In genomic region chr10:99732033-99732912, GRCh38 we compare ENCODE assay signal across 8 cellular contexts. TPM values are rescaled to one million over a fixed set of nuclear protein-coding genes. Genes with fewer than 3 reads are reported as not detected.
DNase-seq lines count a peak whose midpoint lies in the region; ATAC-seq and TF ChIP-seq lines count a peak whose summit lies in the region.

COX15 (minus strand) TSS chr10:99732127; CDS start chr10:99732049, 78 bp downstream.
A gene with protein sequence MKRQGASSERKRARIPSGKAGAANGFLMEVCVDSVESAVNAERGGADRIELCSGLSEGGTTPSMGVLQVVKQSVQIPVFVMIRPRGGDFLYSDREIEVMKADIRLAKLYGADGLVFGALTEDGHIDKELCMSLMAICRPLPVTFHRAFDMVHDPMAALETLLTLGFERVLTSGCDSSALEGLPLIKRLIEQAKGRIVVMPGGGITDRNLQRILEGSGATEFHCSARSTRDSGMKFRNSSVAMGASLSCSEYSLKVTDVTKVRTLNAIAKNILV (plus strand): TSS chr10:99732234. CDS start chr10:99732349, 115 bp downstream.

- DNase-seq in Ammon's horn (ENCODE audit: low spot score) (peak; percentile 97), NCI-H460 (ENCODE audit: extremely low read depth, low read depth) (peak; percentile 96), cerebellar nuclear complex (lab: John Stamatoyannopoulos, UW) (peak; percentile 66 to 80), islet precursor cell (peak; percentile 99)
- DNase-seq in activated CD4-positive, CD25-positive, alpha-beta regulatory T cell treated with anti-CD3 and anti-CD28 coated beads, Interleukin-2, amount 50 U/mL, for 72 hours = peak; percentile 94
- DNase-seq in stimulated activated CD4-positive, alpha-beta T cell treated with anti-CD3 and anti-CD28 coated beads, Interleukin-12 subunit alpha, Interleukin-12 subunit beta, amount 100 ng/mL, for 48 hours (ENCODE audit: low read depth in 2 of 3, low spot score in 1 of 3) = peak; percentile 92

- TF ChIP-seq POLR2A in GM19099 (IDR thresholded peaks at IDR 0.05; ENCODE audit: extremely low read depth, insufficient read length, low read depth) = peak; percentile 90

- peak; percentile 93 for ATAC-seq in HG03432 (IDR thresholded peaks at IDR 0.05; ENCODE audit: unreplicated experiment)

RNA-seq across cellular contexts. Expression of gene COX15, which starts in this region (rescaled TPM):
- total RNA-seq in NCI-H460 (2014; rRNA removed; shearing (Covaris generic)) = 49.4 and 56.5 TPM in 2 replicates
- 42.5 and 52.1 TPM in 2 replicates for polyA plus RNA-seq in NCI-H460 (2014; cell fraction: nucleus; rRNA removed)

RNA-seq across cellular contexts. Expression of the second gene that starts in this region (rescaled TPM):
- total RNA-seq in NCI-H460 (2014; rRNA removed; shearing (Covaris generic)) = 51.7 and 66.0 TPM in 2 replicates
- polyA plus RNA-seq in NCI-H460 (2014; cell fraction: nucleus; rRNA removed) = 66.9 and 74.6 TPM in 2 replicates

Comparison
In these comparisons a context has a peak if more than half of its experiments do, and no peak if none do; other contexts are left out.
1. Peak in every context shown above with its lines: DNase-seq and ATAC-seq.